In genomic region chr6:6399568-6399967, GRCh38 we compare ENCODE assay signal across 6 cellular contexts.
"Had no signal": no experiment of that assay in that cellular context is flagged by ENCODE, and none has a peak within 500 bp of the region (broad histone marks: within the 10 kb centered on the region; RNA-seq: fewer than 3 reads in every experiment).

No MANE protein-coding gene starts in this region.

- ATAC-seq: GM12878 had no signal

- FAIRE-seq: G401.6, GM12878, GM12892, GM18507 had no signal

- H3K4me3 ChIP-seq: GM12878 had no signal

- DNase-seq: GDM1, GF-D8 had no signal
